In genomic region chr19:18117692-18118378, GRCh38 we compare ENCODE assay signal across 8 cellular contexts. TPM values are rescaled to one million over a fixed set of nuclear protein-coding genes. Genes with fewer than 3 reads are reported as not detected.
DNase-seq lines count a peak whose midpoint lies in the region; ATAC-seq, FAIRE-seq and TF ChIP-seq lines count a peak whose summit lies in the region.

No MANE protein-coding gene starts in this region.

- peaks cover 28% of the 10 kb centered on the region for H3K4me1 Mint-ChIP-seq in WTC11

- TF ChIP-seq CTCF in WTC11 (IDR thresholded peaks at IDR 0.05), result no peak
- no peak for TF ChIP-seq CTCF in bronchial epithelial cell (IDR thresholded peaks at IDR 0.05; ENCODE audit: insufficient read depth, low read length, severe bottlenecking)

- ATAC-seq in HG03066 (IDR thresholded peaks at IDR 0.05; ENCODE audit: low read depth, unreplicated experiment) (peak; percentile 77), WTC11 (peak; percentile 78)

- POLR2A ChIA-PET in WTC11 (lab: Charles Lee), result interaction anchor here (0.6 kb wide), 1 partner anchor 102 kb away, joined by 5 read pairs; no protein-coding TSS in a partner anchor

- peaks cover 9% of the 10 kb centered on the region for H3K27me3 Mint-ChIP-seq in WTC11 (ENCODE audit: low read depth)

- no peaks in the 10 kb centered on the region for H3K36me3 Mint-ChIP-seq in WTC11

- CTCF ChIA-PET in WTC11 (lab: Charles Lee), result interaction anchor here (0.6 to 2.1 kb wide), 15 partner anchors 8 to 299 kb away, joined by 3 to 11 read pairs (median 5); partner anchors contain the start of genes CCDC124, MAST3 and PIK3R2

- DNase-seq in NCI-H187 (lab: John Stamatoyannopoulos, UW), result peak; percentile 33 to 80
- no peak for DNase-seq in NCI-H187 treated with DMSO at 0.1 percent for 48 hours (lab: John Stamatoyannopoulos, UW)
- peak; percentile 79 for DNase-seq in NCI-H2196 treated with DMSO at 0.1 percent for 48 hours (lab: John Stamatoyannopoulos, UW; ENCODE audit: unreplicated experiment)
- peak; percentile 96 for DNase-seq in WTC11 (ENCODE audit: low spot score)
- peak; percentile 13 for DNase-seq in bronchial epithelial cell (ENCODE audit: low read depth)
- DNase-seq in iris pigment epithelial cell (ENCODE audit: low read depth), result peak; percentile 77
- DNase-seq in smooth muscle cell of the brain vasculature (ENCODE audit: low read depth, low spot score), result peak; percentile 35

- FAIRE-seq in bronchial epithelial cell (lab: Jason Lieb, UNC), result no peak

- peak overlapping the region; percentile 81 for H3K4me3 Mint-ChIP-seq in WTC11

- H3K36me3 ChIP-seq in bronchial epithelial cell (ENCODE audit: control insufficient read depth, insufficient read depth, low read length), result peaks cover 4% of the 10 kb centered on the region

- no peaks in the 10 kb centered on the region for H3K9me3 Mint-ChIP-seq in WTC11

- no peaks in the 10 kb centered on the region for H3K27me3 ChIP-seq in bronchial epithelial cell (ENCODE audit: control insufficient read depth, insufficient read depth, low read length)

- H3K27ac Mint-ChIP-seq in WTC11, result peak overlapping the region; percentile 83; the same call in 1 of the 2 replicates

- peak overlapping the region; percentile 67 for H3K4me3 ChIP-seq in bronchial epithelial cell (ENCODE audit: low read depth, low read length)

TF ChIP-seq in WTC11, 78 proteins besides CTCF, POLR2A, EP300 and RAD21:
- peak; percentile 27 for TF ChIP-seq USF2 (CRISPR knock-in tag; IDR thresholded peaks at IDR 0.05)
- TF ChIP-seq ATF3 (CRISPR knock-in tag; conservative IDR thresholded peaks at IDR 0.05), result no peak
- TF ChIP-seq PRDM15 (CRISPR knock-in tag; IDR thresholded peaks at IDR 0.05), result no peak
- no peak for TF ChIP-seq TEAD4 (CRISPR knock-in tag; IDR thresholded peaks at IDR 0.05)
- TF ChIP-seq ETV6 (CRISPR knock-in tag; IDR thresholded peaks at IDR 0.05), result 0 out of 2 replicates have a peak, but pooled peaks have one; percentile 41
- no peak for TF ChIP-seq AFF4 (CRISPR knock-in tag; IDR thresholded peaks at IDR 0.05; ENCODE audit: borderline replicate concordance)
- peak; percentile 56; the same call in 1 of the 2 replicates for TF ChIP-seq ARID4B (CRISPR knock-in tag; IDR thresholded peaks at IDR 0.05; ENCODE audit: borderline replicate concordance)
- TF ChIP-seq MYBL2 (CRISPR knock-in tag; IDR thresholded peaks at IDR 0.05), result no peak
- TF ChIP-seq MAX (CRISPR knock-in tag; IDR thresholded peaks at IDR 0.05), result peak; percentile 77; the same call in 1 of the 2 replicates
- TF ChIP-seq SP1 (CRISPR knock-in tag; conservative IDR thresholded peaks at IDR 0.05), result peak; percentile 85
TF ChIP-seq in WTC11: peak in this region for 5.

RNA-seq across cellular contexts. Expression of gene MAST3, which starts 20.3 kb away (rescaled TPM):
- total RNA-seq in WTC11 (2021) (10.8 to 11.5 TPM (median 11.2 TPM) in 3 replicates), bronchial epithelial cell (0.79 and 2.2 TPM in 2 replicates)

RNA-seq across cellular contexts. Expression of gene IL12RB1, which starts 31.1 kb away (rescaled TPM):
- total RNA-seq in WTC11 (2021), result not detected in 3 replicates
- under 0.01 TPM in 1 of 2 replicates, not detected in the other for total RNA-seq in bronchial epithelial cell

RNA-seq across cellular contexts. Expression of gene PIK3R2, which starts 35.1 kb away (rescaled TPM):
- total RNA-seq in WTC11 (2021), result 51.9 to 56.9 TPM (median 53.8 TPM) in 3 replicates
- total RNA-seq in bronchial epithelial cell, result 2.6 and 4.0 TPM in 2 replicates

RNA-seq across cellular contexts. Expression of gene IFI30, which starts 55.8 kb away (rescaled TPM):
- total RNA-seq in WTC11 (2021), result 20.2 to 30.3 TPM (median 26.2 TPM) in 3 replicates
- 17.6 and 20.6 TPM in 2 replicates for total RNA-seq in bronchial epithelial cell

Comparison
In these comparisons a context has a peak if more than half of its experiments do, and no peak if none do; other contexts are left out.
1. RNA of gene PIK3R2, which starts 35.1 kb away (total RNA-seq): 51.9 to 56.9 TPM in WTC11; 2.6 to 4.0 TPM in bronchial epithelial cell; every median in the first group is over 10 times any median in the second.